In the genomic region with DNA sequence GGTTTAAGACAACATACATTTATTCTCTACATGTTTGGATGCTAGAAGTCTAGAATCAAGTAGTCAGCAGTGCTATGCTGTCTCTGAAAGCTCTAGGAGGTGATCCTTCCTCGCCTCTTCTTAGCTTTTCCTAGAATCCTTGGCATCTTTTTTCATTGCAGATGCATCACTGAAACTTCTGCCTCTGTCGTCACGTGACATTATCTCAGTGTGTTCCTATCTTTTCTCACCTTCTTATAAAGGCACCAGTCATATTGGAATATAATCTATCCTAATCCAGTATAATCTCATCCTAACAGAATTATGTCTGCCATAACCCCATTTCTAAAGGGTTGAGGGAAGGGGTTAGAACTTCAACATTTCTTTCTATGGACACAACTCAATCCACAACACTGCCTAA, we compare ENCODE assay signal across 22 cellular contexts.
"Had no signal": no experiment of that assay in that cellular context is flagged by ENCODE, and none has a peak within 500 bp of the region (broad histone marks: within the 10 kb centered on the region; RNA-seq: fewer than 3 reads in every experiment).

No MANE protein-coding gene starts in this region.

- DNase-seq: IMR-90; Kasumi-1; MM.1S; NCI-H1092 treated with DMSO at 0.1 percent for 48 hours; NCI-H1436; NCI-H187; NCI-H2029; NCI-H2081 treated with DMSO at 0.1 percent for 48 hours; NCI-H2171; NCI-H446; NCI-H510A; NCI-H524 treated with DMSO at 0.1 percent for 48 hours; NCI-H774; NK-92 treated with Interleukin-12 subunit alpha and Interleukin-12 subunit beta, amount 100 ng/mL, for 24 hours; SHP77 treated with DMSO at 0.1 percent for 48 hours had no signal

- H3K4me2 ChIP-seq: KMS-11 had no signal

- H3K27me3 ChIP-seq: SJCRH30 had no signal

- H3K36me3 ChIP-seq: SJCRH30 had no signal

- H3K4me3 ChIP-seq: SJCRH30 had no signal

- ATAC-seq: Panc1, PC-3, Right ventricle myocardium inferior, SK-N-SH treated with all-trans-retinoic acid at 6 μM for 48 hours had no signal

- H3K9ac ChIP-seq: KMS-11 had no signal

- H3K9me3 ChIP-seq: SJCRH30 had no signal

- H3K27ac ChIP-seq: KMS-11, RWPE1, SJCRH30 had no signal
